ENCODE assay signal across 1 cellular context in the genomic region with DNA sequence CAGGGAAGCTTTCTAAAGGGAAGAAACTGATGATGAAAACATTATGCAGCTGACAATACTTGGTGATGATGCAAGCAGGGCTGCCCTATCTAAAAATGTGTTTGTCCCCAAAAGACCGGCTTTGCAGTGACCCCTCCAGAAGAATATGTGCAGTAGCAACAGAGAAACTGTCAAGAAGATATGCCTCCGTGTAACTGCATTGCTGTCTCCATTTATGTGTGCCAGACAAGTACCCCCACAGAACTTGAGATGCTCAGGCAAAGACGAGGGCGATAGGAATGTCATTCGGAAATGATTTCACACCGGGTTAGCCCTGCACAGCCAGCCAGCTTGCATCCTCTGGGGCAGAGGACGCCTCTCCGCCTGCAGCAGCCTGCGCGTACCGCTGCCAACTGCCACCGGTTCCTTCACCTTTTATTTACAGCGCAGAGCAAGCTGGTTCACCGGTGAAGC.
TF ChIP-seq lines count a peak whose summit lies in the region.

No MANE protein-coding gene starts in this region.

TF ChIP-seq in WTC11, 78 proteins besides CTCF, POLR2A, EP300 and RAD21 (continued from another document):
- TF ChIP-seq, protein P1, sequence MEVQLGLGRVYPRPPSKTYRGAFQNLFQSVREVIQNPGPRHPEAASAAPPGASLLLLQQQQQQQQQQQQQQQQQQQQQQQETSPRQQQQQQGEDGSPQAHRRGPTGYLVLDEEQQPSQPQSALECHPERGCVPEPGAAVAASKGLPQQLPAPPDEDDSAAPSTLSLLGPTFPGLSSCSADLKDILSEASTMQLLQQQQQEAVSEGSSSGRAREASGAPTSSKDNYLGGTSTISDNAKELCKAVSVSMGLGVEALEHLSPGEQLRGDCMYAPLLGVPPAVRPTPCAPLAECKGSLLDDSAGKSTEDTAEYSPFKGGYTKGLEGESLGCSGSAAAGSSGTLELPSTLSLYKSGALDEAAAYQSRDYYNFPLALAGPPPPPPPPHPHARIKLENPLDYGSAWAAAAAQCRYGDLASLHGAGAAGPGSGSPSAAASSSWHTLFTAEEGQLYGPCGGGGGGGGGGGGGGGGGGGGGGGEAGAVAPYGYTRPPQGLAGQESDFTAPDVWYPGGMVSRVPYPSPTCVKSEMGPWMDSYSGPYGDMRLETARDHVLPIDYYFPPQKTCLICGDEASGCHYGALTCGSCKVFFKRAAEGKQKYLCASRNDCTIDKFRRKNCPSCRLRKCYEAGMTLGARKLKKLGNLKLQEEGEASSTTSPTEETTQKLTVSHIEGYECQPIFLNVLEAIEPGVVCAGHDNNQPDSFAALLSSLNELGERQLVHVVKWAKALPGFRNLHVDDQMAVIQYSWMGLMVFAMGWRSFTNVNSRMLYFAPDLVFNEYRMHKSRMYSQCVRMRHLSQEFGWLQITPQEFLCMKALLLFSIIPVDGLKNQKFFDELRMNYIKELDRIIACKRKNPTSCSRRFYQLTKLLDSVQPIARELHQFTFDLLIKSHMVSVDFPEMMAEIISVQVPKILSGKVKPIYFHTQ (CRISPR knock-in tag; IDR thresholded peaks at IDR 0.05), result no peak
- TF ChIP-seq, protein P2, sequence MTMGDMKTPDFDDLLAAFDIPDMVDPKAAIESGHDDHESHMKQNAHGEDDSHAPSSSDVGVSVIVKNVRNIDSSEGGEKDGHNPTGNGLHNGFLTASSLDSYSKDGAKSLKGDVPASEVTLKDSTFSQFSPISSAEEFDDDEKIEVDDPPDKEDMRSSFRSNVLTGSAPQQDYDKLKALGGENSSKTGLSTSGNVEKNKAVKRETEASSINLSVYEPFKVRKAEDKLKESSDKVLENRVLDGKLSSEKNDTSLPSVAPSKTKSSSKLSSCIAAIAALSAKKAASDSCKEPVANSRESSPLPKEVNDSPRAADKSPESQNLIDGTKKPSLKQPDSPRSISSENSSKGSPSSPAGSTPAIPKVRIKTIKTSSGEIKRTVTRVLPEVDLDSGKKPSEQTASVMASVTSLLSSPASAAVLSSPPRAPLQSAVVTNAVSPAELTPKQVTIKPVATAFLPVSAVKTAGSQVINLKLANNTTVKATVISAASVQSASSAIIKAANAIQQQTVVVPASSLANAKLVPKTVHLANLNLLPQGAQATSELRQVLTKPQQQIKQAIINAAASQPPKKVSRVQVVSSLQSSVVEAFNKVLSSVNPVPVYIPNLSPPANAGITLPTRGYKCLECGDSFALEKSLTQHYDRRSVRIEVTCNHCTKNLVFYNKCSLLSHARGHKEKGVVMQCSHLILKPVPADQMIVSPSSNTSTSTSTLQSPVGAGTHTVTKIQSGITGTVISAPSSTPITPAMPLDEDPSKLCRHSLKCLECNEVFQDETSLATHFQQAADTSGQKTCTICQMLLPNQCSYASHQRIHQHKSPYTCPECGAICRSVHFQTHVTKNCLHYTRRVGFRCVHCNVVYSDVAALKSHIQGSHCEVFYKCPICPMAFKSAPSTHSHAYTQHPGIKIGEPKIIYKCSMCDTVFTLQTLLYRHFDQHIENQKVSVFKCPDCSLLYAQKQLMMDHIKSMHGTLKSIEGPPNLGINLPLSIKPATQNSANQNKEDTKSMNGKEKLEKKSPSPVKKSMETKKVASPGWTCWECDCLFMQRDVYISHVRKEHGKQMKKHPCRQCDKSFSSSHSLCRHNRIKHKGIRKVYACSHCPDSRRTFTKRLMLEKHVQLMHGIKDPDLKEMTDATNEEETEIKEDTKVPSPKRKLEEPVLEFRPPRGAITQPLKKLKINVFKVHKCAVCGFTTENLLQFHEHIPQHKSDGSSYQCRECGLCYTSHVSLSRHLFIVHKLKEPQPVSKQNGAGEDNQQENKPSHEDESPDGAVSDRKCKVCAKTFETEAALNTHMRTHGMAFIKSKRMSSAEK (CRISPR knock-in tag; IDR thresholded peaks at IDR 0.05; ENCODE audit: borderline replicate concordance), result no peak
